ENCODE assay signal across 1 cellular context in genomic region chr18:35406666-35407065, GRCh38.
A peak's percentile ranks its signal among the peaks of the same experiment; 100 is the strongest.
TF ChIP-seq lines count a peak whose summit lies in the region.

No MANE protein-coding gene starts in this region.

TF ChIP-seq in K562, 482 proteins besides CTCF, POLR2A, EP300 and RAD21 (continued from another document):
- TF ChIP-seq ARID3A (IDR thresholded peaks at IDR 0.05; ENCODE audit: borderline replicate concordance, low read depth, low read length) (peak; percentile 68; the same call in 1 of the 2 replicates), EHMT2 (IDR thresholded peaks at IDR 0.05) (no peak), ETV5 (CRISPR knock-in tag; IDR thresholded peaks at IDR 0.05; ENCODE audit: low read depth) (no peak), HNRNPH1 (optimal IDR thresholded peaks at IDR 0.05; ENCODE audit: low read depth, low read length) (no peak), NFIX (CRISPR knock-in tag; IDR thresholded peaks at IDR 0.05; ENCODE audit: low read depth) (no peak), SMARCE1 (IDR thresholded peaks at IDR 0.05) (peak; percentile 69), NCOA2 (IDR thresholded peaks at IDR 0.05; ENCODE audit: partially characterized antibody in 2 of 2) (no peak), HMBOX1 (IDR thresholded peaks at IDR 0.05) (peak; percentile 60), CREM (IDR thresholded peaks at IDR 0.05; ENCODE audit: low read depth) (0 out of 2 replicates have a peak, but pooled peaks have one; percentile 11), FOSL1 (tag; conservative IDR thresholded peaks at IDR 0.05) (peak; percentile 92), GTF2F1 (IDR thresholded peaks at IDR 0.05; ENCODE audit: low read depth, low read length) (no peak), MXD1 (CRISPR knock-in tag; IDR thresholded peaks at IDR 0.05; ENCODE audit: borderline replicate concordance, poor library complexity, severe bottlenecking) (no peak), ZNF217 (CRISPR knock-in tag; IDR thresholded peaks at IDR 0.05) (no peak), ZNF79 (CRISPR knock-in tag; IDR thresholded peaks at IDR 0.05; ENCODE audit: low read depth) (no peak), ARID2 (IDR thresholded peaks at IDR 0.05) (no peak), HDGF (IDR thresholded peaks at IDR 0.05) (no peak), SMARCC2 (IDR thresholded peaks at IDR 0.05; ENCODE audit: low read depth) (peak; percentile 59; the same call in 1 of the 2 replicates), ZBTB8A (IDR thresholded peaks at IDR 0.05; ENCODE audit: partially characterized antibody) (no peak), TAL1 (IDR thresholded peaks at IDR 0.05) (peak; percentile 20; the same call in 1 of the 2 replicates), JUND (IDR thresholded peaks at IDR 0.05; ENCODE audit: borderline replicate concordance, low read depth, low read length) (peak; percentile 93), JUND (tag; IDR thresholded peaks at IDR 0.05; ENCODE audit: borderline replicate concordance, low read depth, low read length) (peak; percentile 87; the same call in 2 of the 3 replicates), ZBTB1 (CRISPR knock-in tag; IDR thresholded peaks at IDR 0.05; ENCODE audit: borderline replicate concordance, low read depth) (no peak), COPS2 (conservative IDR thresholded peaks at IDR 0.05) (no peak), ZNF224 (CRISPR knock-in tag; IDR thresholded peaks at IDR 0.05) (no peak), HNRNPLL (IDR thresholded peaks at IDR 0.05; ENCODE audit: low read depth, low read length, poor library complexity, severe bottlenecking) (no peak), GTF2E2 (tag; IDR thresholded peaks at IDR 0.05) (no peak), ZNF398 (CRISPR knock-in tag; IDR thresholded peaks at IDR 0.05) (no peak), GATA2 (CRISPR knock-in tag; IDR thresholded peaks at IDR 0.05) (no peak), SNAPC5 (CRISPR knock-in tag; IDR thresholded peaks at IDR 0.05) (no peak), SMARCA4 (IDR thresholded peaks at IDR 0.05) (peak; percentile 61; the same call in 1 of the 2 replicates), SETDB1 (IDR thresholded peaks at IDR 0.05; ENCODE audit: low read length) (no peak), BRD4 (IDR thresholded peaks at IDR 0.05) (no peak), TCF3 (CRISPR knock-in tag; IDR thresholded peaks at IDR 0.05) (peak; percentile 49; the same call in 1 of the 2 replicates), HNRNPL (IDR thresholded peaks at IDR 0.05; ENCODE audit: low read depth, low read length) (no peak), ATF3 (IDR thresholded peaks at IDR 0.05) (peak; percentile 71), ATF3 (CRISPR knock-in tag; conservative IDR thresholded peaks at IDR 0.05) (no peak), ZNF121 (CRISPR knock-in tag; conservative IDR thresholded peaks at IDR 0.05) (peak; percentile 26; the same call in 1 of the 2 replicates), ZKSCAN1 (IDR thresholded peaks at IDR 0.05; ENCODE audit: low read depth, low read length) (no peak), ZNF639 (CRISPR knock-in tag; conservative IDR thresholded peaks at IDR 0.05 in 1 of 2, IDR thresholded peaks at IDR 0.05 in 1 of 2) (no peak), ZNF655 (CRISPR knock-in tag; IDR thresholded peaks at IDR 0.05) (no peak), ZNF551 (CRISPR knock-in tag; IDR thresholded peaks at IDR 0.05) (no peak), ZNF232 (CRISPR knock-in tag; IDR thresholded peaks at IDR 0.05) (no peak), ZSCAN32 (CRISPR knock-in tag; IDR thresholded peaks at IDR 0.05) (no peak), MAFF (IDR thresholded peaks at IDR 0.05; ENCODE audit: low read length) (no peak), ARID1B (IDR thresholded peaks at IDR 0.05) (peak; percentile 76), HDAC2 (IDR thresholded peaks at IDR 0.05) (no peak), ZNF263 (CRISPR knock-in tag; IDR thresholded peaks at IDR 0.05; ENCODE audit: borderline replicate concordance) (no peak), CBFA2T3 (IDR thresholded peaks at IDR 0.05) (peak; percentile 45; the same call in 1 of the 2 replicates), ZNF707 (CRISPR knock-in tag; conservative IDR thresholded peaks at IDR 0.05) (no peak)
